In the genomic region with DNA sequence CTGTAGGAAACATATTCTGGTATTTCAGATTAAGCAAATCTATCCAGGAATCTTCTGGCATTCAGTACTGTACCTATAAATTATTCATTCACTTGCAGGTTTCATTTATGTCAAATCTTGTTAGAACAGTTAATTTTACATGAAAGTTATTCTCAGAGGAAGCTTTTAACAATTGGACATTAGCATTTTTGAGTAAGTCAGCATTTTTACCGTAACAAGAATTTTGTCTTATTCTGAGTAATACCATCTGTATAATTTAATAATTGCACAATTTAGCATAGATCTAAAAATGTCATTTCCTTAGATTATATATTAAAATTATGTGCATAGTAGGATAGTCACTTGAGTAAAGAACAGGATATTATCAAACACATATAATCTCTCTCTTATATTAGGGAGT, we compare ENCODE assay signal across 3 cellular contexts.
TF ChIP-seq lines count a peak whose summit lies in the region.

No MANE protein-coding gene starts in this region.

TF ChIP-seq in HepG2, 621 proteins besides CTCF, POLR2A, EP300 and RAD21:
- TF ChIP-seq MAFK (conservative IDR thresholded peaks at IDR 0.05 in 1 of 2, IDR thresholded peaks at IDR 0.05 in 1 of 2; ENCODE audit: low read length in 2 of 2) (peak; percentile 89 to 95), SIN3B (IDR thresholded peaks at IDR 0.05; ENCODE audit: low read length) (no peak), MTF2 (CRISPR knock-in tag; IDR thresholded peaks at IDR 0.05; ENCODE audit: borderline replicate concordance) (no peak), U2AF1 (optimal IDR thresholded peaks at IDR 0.05; ENCODE audit: low read depth, low read length) (no peak), RNF2 (conservative IDR thresholded peaks at IDR 0.05; ENCODE audit: low read depth) (no peak), ZMYM2 (CRISPR knock-in tag; IDR thresholded peaks at IDR 0.05) (no peak), MAFF (IDR thresholded peaks at IDR 0.05; ENCODE audit: low read depth, low read length) (peak; percentile 88)

TF ChIP-seq in IMR-90, 13 proteins besides CTCF, POLR2A, EP300 and RAD21:
- TF ChIP-seq MAZ (IDR thresholded peaks at IDR 0.05; ENCODE audit: borderline replicate concordance, low read depth, low read length) (no peak), MAFK (IDR thresholded peaks at IDR 0.05; ENCODE audit: low read depth, low read length) (peak; percentile 79), RFX5 (IDR thresholded peaks at IDR 0.05; ENCODE audit: low read depth, low read length) (no peak)

TF ChIP-seq in K562, 482 proteins besides CTCF, POLR2A, EP300 and RAD21:
- TF ChIP-seq MECOM (CRISPR knock-in tag; IDR thresholded peaks at IDR 0.05) (no peak), C11orf30 (IDR thresholded peaks at IDR 0.05; ENCODE audit: low read depth) (0 out of 2 replicates have a peak, but pooled peaks have one; percentile 5), ZNF316 (IDR thresholded peaks at IDR 0.05) (peak; percentile 35; the same call in 1 of the 2 replicates), MAFG (tag; conservative IDR thresholded peaks at IDR 0.05) (0 out of 2 replicates have a peak, but pooled peaks have one; percentile 8)
